Comparison of ENCODE assay signal across 11 cellular contexts in the genomic region with DNA sequence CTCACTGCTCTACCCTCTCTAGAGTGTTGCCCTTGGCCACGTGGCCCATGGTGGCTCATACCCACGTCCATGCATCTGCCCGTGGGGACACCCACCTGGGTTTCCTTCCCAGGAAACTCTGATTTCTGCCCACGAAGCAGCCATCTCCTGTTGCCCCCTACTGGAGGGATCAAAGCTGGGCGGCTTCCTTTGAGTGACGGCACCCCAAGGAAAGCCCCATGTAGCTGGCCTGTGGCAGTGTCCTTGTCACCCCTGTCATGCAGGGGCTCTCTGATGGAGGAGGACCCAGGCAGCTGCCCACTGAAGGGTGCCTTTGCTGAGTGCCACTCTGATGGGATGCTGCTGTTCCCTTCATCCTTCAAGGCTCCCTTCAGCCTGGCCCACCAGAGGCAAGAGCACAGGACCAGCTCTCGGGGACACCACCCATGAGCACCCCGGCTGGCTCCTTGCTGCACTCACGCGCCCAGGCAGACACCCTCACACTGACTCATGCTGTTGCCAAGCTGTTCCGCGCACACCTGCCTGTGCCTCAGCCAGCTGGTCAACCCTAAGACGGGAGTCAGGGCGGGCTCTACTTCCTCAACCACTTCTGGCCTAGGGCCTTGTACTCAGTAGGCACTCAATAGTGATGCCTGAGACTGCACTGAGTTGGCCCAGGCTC.
DNase-seq lines count a peak whose midpoint lies in the region; ATAC-seq and TF ChIP-seq lines count a peak whose summit lies in the region.
"Had no signal": no experiment of that assay in that cellular context is flagged by ENCODE, and none has a peak within 500 bp of the region (broad histone marks: within the 10 kb centered on the region; RNA-seq: fewer than 3 reads in every experiment).

No MANE protein-coding gene starts in this region.

- peaks cover 46% of the 10 kb centered on the region for H3K36me3 Mint-ChIP-seq in osteocyte (ENCODE audit: unreplicated experiment)

- H3K27ac Mint-ChIP-seq in osteocyte (ENCODE audit: unreplicated experiment), result peak overlapping the region; percentile 55
- H3K27ac Mint-ChIP-seq: nephron had no signal

- peak; percentile 42 for TF ChIP-seq CTCF in GM12865 (IDR thresholded peaks at IDR 0.05; ENCODE audit: insufficient read depth, low read depth, low read length, missing control alignments)
- TF ChIP-seq CTCF in osteocyte (IDR thresholded peaks at IDR 0.05), result peak; percentile 48

- no peak overlapping the region for H3K4me3 ChIP-seq in GM12865 (ENCODE audit: low read depth, low read length)
- H3K4me3 ChIP-seq: testis had no signal

- DNase-seq in GM12865 (ENCODE audit: low read depth) (peak; percentile 31), NAMALWA (ENCODE audit: low spot score) (peak; percentile 28), epithelial cell of prostate (ENCODE audit: low read depth, low spot score) (peak; percentile 45), osteocyte (ENCODE audit: extremely low spot score, unreplicated experiment) (no peak), SHP77 treated with DMSO at 0.1 percent for 48 hours (lab: John Stamatoyannopoulos, UW) (no peak), AG20443 (ENCODE audit: low spot score) (no peak)
- DNase-seq: NCI-H1436; stimulated activated CD4-positive, alpha-beta T cell treated with anti-CD3 and anti-CD28 coated beads, Interleukin-4, amount 100 ng/mL, for 24 hours; testis had no signal

- peaks cover 52% of the 10 kb centered on the region for H3K4me1 Mint-ChIP-seq in osteocyte (ENCODE audit: unreplicated experiment)

- no peak overlapping the region for H3K27ac ChIP-seq in epithelial cell of prostate
- H3K27ac ChIP-seq: testis had no signal

- H3K4me3 Mint-ChIP-seq in osteocyte (ENCODE audit: unreplicated experiment), result no peak overlapping the region
- H3K4me3 Mint-ChIP-seq: nephron had no signal

- H3K9me3 Mint-ChIP-seq in osteocyte (ENCODE audit: unreplicated experiment), result peaks cover 8% of the 10 kb centered on the region
- H3K9me3 Mint-ChIP-seq: nephron had no signal

- H3K27me3 Mint-ChIP-seq in osteocyte (ENCODE audit: unreplicated experiment), result no peaks in the 10 kb centered on the region

- ATAC-seq in HG03432 (IDR thresholded peaks at IDR 0.05; ENCODE audit: unreplicated experiment), result no peak

Comparison
In these comparisons a context has a peak if more than half of its experiments do, and no peak if none do; other contexts are left out.
1. DNase-seq: peak in GM12865 (single experiment), NAMALWA (single experiment) and epithelial cell of prostate (single experiment); none in osteocyte (single experiment), SHP77 treated with DMSO at 0.1 percent for 48 hours (single experiment) and AG20443 (single experiment).